In genomic region chr2:158728422-158728821, GRCh38 we compare ENCODE assay signal across 19 cellular contexts.
"Had no signal": no experiment of that assay in that cellular context is flagged by ENCODE, and none has a peak within 500 bp of the region (broad histone marks: within the 10 kb centered on the region; RNA-seq: fewer than 3 reads in every experiment).

No MANE protein-coding gene starts in this region.

- DNase-seq: colonic mucosa; cortex of kidney; effector CD8-positive, alpha-beta T cell; effector memory CD8-positive, alpha-beta T cell; foreskin keratinocyte; heart left ventricle; hypothalamus; immature natural killer cell; kidney glomerular epithelial cell; left lung; left ventricle myocardium superior; lower lobe of right lung; mesenchymal stem cell; mucosa of descending colon; naive B cell had no signal

- H3K4me3 Mint-ChIP-seq: dendritic cell treated with granulocyte-macrophage colony-stimulating factor and Interleukin-4, amounts not matched to agents 40 ng/mL and 50 ng/mL, for 4 days; effector memory CD8-positive, alpha-beta T cell; endodermal cell; immature natural killer cell; mesothelial cell of epicardium; naive B cell had no signal

- ATAC-seq: effector memory CD8-positive, alpha-beta T cell; foreskin keratinocyte; gastroesophageal sphincter; heart left ventricle; left lung; left ventricle myocardium superior; lower lobe of right lung; mucosa of descending colon had no signal

- H3K9me3 Mint-ChIP-seq: dendritic cell treated with granulocyte-macrophage colony-stimulating factor and Interleukin-4, amounts not matched to agents 40 ng/mL and 50 ng/mL, for 4 days; effector memory CD8-positive, alpha-beta T cell; endodermal cell; mesothelial cell of epicardium; naive B cell had no signal

- H3K27ac Mint-ChIP-seq: dendritic cell treated with granulocyte-macrophage colony-stimulating factor and Interleukin-4, amounts not matched to agents 40 ng/mL and 50 ng/mL, for 4 days; effector memory CD8-positive, alpha-beta T cell; endodermal cell; immature natural killer cell; mesothelial cell of epicardium had no signal

- H3K27me3 Mint-ChIP-seq: dendritic cell treated with granulocyte-macrophage colony-stimulating factor and Interleukin-4, amounts not matched to agents 40 ng/mL and 50 ng/mL, for 4 days had no signal

- H3K36me3 Mint-ChIP-seq: immature natural killer cell, mesothelial cell of epicardium, naive B cell had no signal

- H3K4me1 Mint-ChIP-seq: immature natural killer cell, naive B cell had no signal
